15 cellular contexts compared by ENCODE assay signal in the genomic region with DNA sequence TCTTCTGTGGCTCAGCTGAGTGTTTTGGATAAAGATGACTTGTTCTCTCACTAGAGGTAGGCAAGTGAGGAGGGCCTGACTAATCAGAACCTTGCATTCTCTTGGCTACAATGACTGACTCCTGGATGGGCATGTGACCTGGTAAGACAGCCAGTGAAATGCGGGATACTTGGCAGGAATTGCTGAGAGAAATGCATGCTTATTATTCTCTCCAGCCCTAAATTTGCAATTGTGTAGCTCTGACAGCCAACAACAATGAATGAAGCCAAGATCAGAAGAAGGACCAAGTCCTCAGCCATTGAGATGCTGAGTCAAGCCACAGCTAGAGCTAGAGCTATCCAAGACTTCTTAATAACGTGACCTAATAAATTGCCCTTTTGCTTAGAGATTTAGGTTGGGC.
"Had no signal": no experiment of that assay in that cellular context is flagged by ENCODE, and none has a peak within 500 bp of the region (broad histone marks: within the 10 kb centered on the region; RNA-seq: fewer than 3 reads in every experiment).

No MANE protein-coding gene starts in this region.

- H3K27me3 ChIP-seq: sigmoid colon, spleen, testis, upper lobe of left lung had no signal

- H3K36me3 Mint-ChIP-seq: activated naive CD8-positive, alpha-beta T cell treated with anti-CD3 and anti-CD28 coated beads for 36 hours had no signal

- ATAC-seq: activated CD8-positive, alpha-beta T cell treated with anti-CD3 and anti-CD28 coated beads for 36 hours; activated T-cell treated with anti-CD3 and anti-CD28 coated beads, Interleukin-2, amount 50 U/mL, for 72 hours; effector memory CD8-positive, alpha-beta T cell; stimulated activated naive CD8-positive, alpha-beta T cell treated with anti-CD3 and anti-CD28 coated beads, Interleukin-15, amount 100 ng/mL, for 72 hours had no signal

- H3K4me1 ChIP-seq: sigmoid colon, spleen, testis, upper lobe of left lung had no signal

- H3K36me3 ChIP-seq: sigmoid colon, spleen, upper lobe of left lung had no signal

- H3K4me3 ChIP-seq: lung, sigmoid colon, spleen, testis, upper lobe of left lung had no signal

- H3K9me3 ChIP-seq: sigmoid colon, testis, upper lobe of left lung had no signal

- H3K27ac ChIP-seq: sigmoid colon, spleen, testis, upper lobe of left lung had no signal

- DNase-seq: activated CD4-positive, alpha-beta T cell treated with anti-CD3 and anti-CD28 coated beads for 48 hours; activated CD8-positive, alpha-beta T cell treated with anti-CD3 and anti-CD28 coated beads for 36 hours; activated gamma-delta T cell; activated naive CD8-positive, alpha-beta T cell treated with anti-CD3 and anti-CD28 coated beads for 36 hours; activated T-cell treated with anti-CD3 and anti-CD28 coated beads, Interleukin-2, amount 50 U/mL, for 72 hours; dermis blood vessel endothelial cell; effector memory CD8-positive, alpha-beta T cell; midbrain; sigmoid colon; spleen; stimulated activated naive CD8-positive, alpha-beta T cell treated with anti-CD3 and anti-CD28 coated beads, Interleukin-15, amount 100 ng/mL, for 72 hours; T-helper 2 cell; testis; upper lobe of left lung had no signal

- H3K27ac Mint-ChIP-seq: activated CD8-positive, alpha-beta T cell treated with anti-CD3 and anti-CD28 coated beads for 36 hours; activated naive CD8-positive, alpha-beta T cell treated with anti-CD3 and anti-CD28 coated beads for 36 hours; activated T-cell treated with anti-CD3 and anti-CD28 coated beads, Interleukin-2, amount 50 U/mL, for 72 hours; effector memory CD8-positive, alpha-beta T cell; stimulated activated naive CD8-positive, alpha-beta T cell treated with anti-CD3 and anti-CD28 coated beads, Interleukin-15, amount 100 ng/mL, for 72 hours had no signal
